In the genomic region with DNA sequence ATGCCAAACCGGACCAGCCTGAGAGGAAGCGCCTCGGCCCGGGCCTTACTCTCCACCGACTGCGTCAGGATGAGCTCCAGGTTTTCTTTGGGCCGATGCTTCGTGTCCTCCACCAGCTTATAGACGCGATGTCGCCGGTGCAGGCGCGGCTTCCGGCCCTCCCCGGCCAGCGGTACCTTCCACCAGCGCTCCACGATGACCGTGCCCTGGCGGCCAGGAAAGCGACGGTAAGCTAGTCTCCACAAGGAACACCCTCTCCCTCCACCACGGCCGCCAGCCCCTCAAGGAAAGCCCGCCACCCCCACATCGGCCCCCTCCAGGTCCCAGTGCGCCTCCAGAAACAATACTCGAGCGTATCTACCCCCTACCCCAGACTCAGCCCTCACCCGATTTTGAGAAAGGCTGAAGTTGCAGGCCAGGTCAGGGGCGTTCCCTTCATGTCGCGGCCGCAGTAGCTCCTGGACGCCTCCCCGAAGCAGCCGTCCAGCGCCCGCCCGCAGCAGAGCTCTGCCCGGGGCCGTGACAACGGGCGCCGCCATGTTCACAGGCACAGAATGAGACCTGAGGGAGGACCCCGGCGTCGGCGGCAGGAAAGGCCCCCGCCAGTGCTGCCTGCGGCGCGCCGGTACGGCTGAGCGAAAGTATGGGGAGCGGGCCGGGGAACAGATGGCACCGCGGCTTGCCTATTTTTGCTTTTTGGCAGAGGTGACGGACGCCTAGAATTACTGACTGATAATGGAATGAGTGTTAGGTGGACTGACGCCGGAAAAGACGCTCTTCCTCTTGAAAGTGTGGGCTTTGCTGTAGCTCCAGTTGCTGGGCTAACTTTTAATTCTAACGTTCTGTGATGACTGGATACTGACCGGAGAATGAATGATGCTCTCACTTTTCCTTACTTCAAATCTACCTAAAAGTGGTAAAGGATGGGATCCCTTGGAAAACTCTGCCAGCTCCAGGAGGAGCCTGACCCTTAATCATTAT, we compare ENCODE assay signal across 8 cellular contexts. TPM values are rescaled to one million over a fixed set of nuclear protein-coding genes. Genes with fewer than 3 reads are reported as not detected.
DNase-seq lines count a peak whose midpoint lies in the region; ATAC-seq lines count a peak whose summit lies in the region.

A gene (minus strand): TSS at position 556 of the 981 bp plus-strand sequence. CDS start 17 bp downstream, at position 539.

- peaks cover 13% of the 10 kb centered on the region for H3K4me1 ChIP-seq in HUES64 (ENCODE audit: insufficient read depth, low read length)

- ATAC-seq in GM21381 (IDR thresholded peaks at IDR 0.05; ENCODE audit: unreplicated experiment) = peak; percentile 90

- WGBS in HUES64 = under 1% methylated on average over 66 of the region's 68 CpGs

- peak within 1 kb of the TSS; percentile 95 for H3K4me3 ChIP-seq in HUES64 (ENCODE audit: low read length)

- peaks cover 36% of the 10 kb centered on the region for H3K36me3 ChIP-seq in HUES64 (ENCODE audit: insufficient read depth, low read length)

- DNase-seq in COR-L47 (lab: John Stamatoyannopoulos, UW) = peak; percentile 54
- peak; percentile 92 for DNase-seq in OCI-M1 (lab: John Stamatoyannopoulos, UW)
- DNase-seq in activated T-cell treated with anti-CD3 and anti-CD28 coated beads for 1 hour (ENCODE audit: low read depth) = peak; percentile 76
- DNase-seq in epidermal melanocyte (ENCODE audit: insufficient read length, low spot score) = peak; percentile 98
- DNase-seq in midbrain (lab: John Stamatoyannopoulos, UW) = peak; percentile 79
- peak; percentile 82 to 85 for DNase-seq in stimulated activated CD8-positive, alpha-beta memory T cell treated with anti-CD3 and anti-CD28 coated beads, Interleukin-15, amount 100 ng/mL, for 48 hours (ENCODE audit: low read depth in 2 of 2)

- no peaks in the 10 kb centered on the region for H3K27me3 ChIP-seq in HUES64 (ENCODE audit: insufficient read depth, low read length)

- no peaks in the 10 kb centered on the region for H3K9me3 ChIP-seq in HUES64 (ENCODE audit: insufficient read depth, low read depth, low read length)

- H3K27ac ChIP-seq in HUES64 (ENCODE audit: low read depth, low read length) = peak within 1 kb of the TSS; percentile 90

- H3K9ac ChIP-seq in HUES64 (ENCODE audit: low read depth, low read length) = peak within 1 kb of the TSS; percentile 92

RNA-seq across cellular contexts. Expression of the gene that starts here (rescaled TPM):
- polyA plus RNA-seq in HUES64 (2013, experiment 1 of 2) = 83.7 TPM
- 81.2 TPM for polyA plus RNA-seq in HUES64 (2013, experiment 2 of 2)

Comparison
In these comparisons a context has a peak if more than half of its experiments do, and no peak if none do; other contexts are left out.
1. Peak in every context shown above with its lines: DNase-seq, ATAC-seq, H3K4me3 ChIP-seq and H3K27ac ChIP-seq.